8 cellular contexts compared by ENCODE assay signal in genomic region chr19:47109177-47109540, GRCh38. TPM values are rescaled to one million over a fixed set of nuclear protein-coding genes. Genes with fewer than 3 reads are reported as not detected.
A peak's percentile ranks its signal among the peaks of the same experiment; 100 is the strongest.
DNase-seq lines count a peak whose midpoint lies in the region; ATAC-seq and TF ChIP-seq lines count a peak whose summit lies in the region.

No MANE protein-coding gene starts in this region.

- DNase-seq in GM12864 (ENCODE audit: low read depth) (no peak), fibroblast of pulmonary artery (ENCODE audit: low read depth) (no peak), skeletal muscle cell (ENCODE audit: low read depth) (no peak), G401 (ENCODE audit: low spot score) (no peak), NCI-H187 treated with DMSO at 0.1 percent for 48 hours (lab: John Stamatoyannopoulos, UW) (no peak), 8988T (no peak)

- in situ Hi-C loops in G401 (cut with HindIII; ENCODE audit: low sequenced_read_pairs) = loop anchor here (10.0 kb wide), 1 partner anchor 84 kb away; no protein-coding TSS in a partner anchor

- H3K4me3 ChIP-seq in GM12864 (ENCODE audit: low read depth, low read length) (peak overlapping the region; percentile 96; the same call in 1 of the 2 replicates), fibroblast of pulmonary artery (replicated peaks; ENCODE audit: low read depth, low read length) (peak overlapping the region; percentile 98), skeletal muscle cell (ENCODE audit: low read depth, low read length) (peak overlapping the region; percentile 98)

- H3K27ac ChIP-seq in VCaP = peak overlapping the region; percentile 100; the same call in 1 of the 2 replicates

- TF ChIP-seq CTCF in GM12864 (IDR thresholded peaks at IDR 0.05; ENCODE audit: low read depth, low read length, missing control alignments) (no peak), VCaP (conservative IDR thresholded peaks at IDR 0.05) (no peak), fibroblast of pulmonary artery (IDR thresholded peaks at IDR 0.05; ENCODE audit: low read length, missing control alignments) (no peak)

- no peak for ATAC-seq in GM18517 (IDR thresholded peaks at IDR 0.05; ENCODE audit: unreplicated experiment)

RNA-seq across cellular contexts. Expression of gene ZC3H4, which starts 4.4 kb away (rescaled TPM):
- total RNA-seq in G401 (2014; rRNA removed; shearing (Covaris generic)) = 12.4 and 16.8 TPM in 2 replicates

RNA-seq across cellular contexts. Expression of gene SAE1, which starts 21.5 kb away (rescaled TPM):
- 603 and 649 TPM in 2 replicates for total RNA-seq in G401 (2014; rRNA removed; shearing (Covaris generic))
